ENCODE assay signal across 1 cellular context in the genomic region with DNA sequence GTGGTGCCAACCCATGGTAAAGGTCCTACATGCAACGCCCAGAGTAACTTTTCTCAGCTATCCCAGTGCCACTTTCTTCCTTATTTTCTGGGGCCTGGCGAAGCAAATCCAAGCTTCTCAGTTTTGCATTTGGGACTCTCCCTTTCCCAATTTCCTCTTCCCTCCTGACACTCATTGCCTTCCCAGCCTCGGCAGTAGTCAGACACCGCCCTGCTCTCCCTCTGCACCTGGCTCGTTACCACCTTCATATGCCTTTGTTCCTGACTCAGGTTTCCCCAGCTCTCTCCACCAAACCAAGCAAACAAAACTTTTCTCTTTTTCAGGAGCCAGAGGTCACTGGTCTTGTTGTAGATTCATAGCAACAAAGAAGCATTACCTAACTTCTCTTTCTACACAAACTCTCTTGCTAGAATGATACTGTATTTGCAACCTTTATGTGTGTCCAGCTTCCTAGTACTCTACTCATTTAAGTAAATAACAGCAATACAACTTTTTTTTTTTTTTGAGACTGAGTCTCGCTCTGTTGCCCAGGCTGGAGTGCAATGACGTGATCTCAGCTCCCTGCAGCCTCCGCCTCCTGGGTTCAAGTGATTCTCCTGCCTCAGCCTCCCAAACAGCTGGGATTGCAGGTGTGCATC.
A peak's percentile ranks its signal among the peaks of the same experiment; 100 is the strongest.
TF ChIP-seq lines count a peak whose summit lies in the region.

No MANE protein-coding gene starts in this region.

TF ChIP-seq in HepG2, 621 proteins besides CTCF, POLR2A, EP300 and RAD21 (continued from another document and continues in another):
- TF ChIP-seq ZNF850 (CRISPR knock-in tag; conservative IDR thresholded peaks at IDR 0.05) = no peak
- TF ChIP-seq FOXA3 (CRISPR knock-in tag; IDR thresholded peaks at IDR 0.05) = 0 out of 2 replicates have a peak, but pooled peaks have one; percentile 40
- TF ChIP-seq REPIN1 (CRISPR knock-in tag; IDR thresholded peaks at IDR 0.05; ENCODE audit: borderline replicate concordance, low read depth) = no peak
- no peak for TF ChIP-seq YEATS2 (CRISPR knock-in tag; IDR thresholded peaks at IDR 0.05; ENCODE audit: borderline replicate concordance)
- TF ChIP-seq RCOR2 (CRISPR knock-in tag; IDR thresholded peaks at IDR 0.05) = peak; percentile 54; the same call in 1 of the 2 replicates
- TF ChIP-seq ZNF766 (CRISPR knock-in tag; IDR thresholded peaks at IDR 0.05; ENCODE audit: borderline replicate concordance) = no peak
- TF ChIP-seq SAP130 (CRISPR knock-in tag; IDR thresholded peaks at IDR 0.05; ENCODE audit: low read depth) = peak; percentile 38; the same call in 1 of the 2 replicates
- TF ChIP-seq XBP1 (CRISPR knock-in tag; IDR thresholded peaks at IDR 0.05) = no peak
- TF ChIP-seq CENPT (CRISPR knock-in tag; IDR thresholded peaks at IDR 0.05; ENCODE audit: low read depth) = no peak
- peak; percentile 32; the same call in 1 of the 2 replicates for TF ChIP-seq CREB1 (IDR thresholded peaks at IDR 0.05)
- no peak for TF ChIP-seq CREB1 (CRISPR knock-in tag; IDR thresholded peaks at IDR 0.05)
- peak; percentile 45 for TF ChIP-seq ELF3 (CRISPR knock-in tag; IDR thresholded peaks at IDR 0.05)
- TF ChIP-seq KDM5B (CRISPR knock-in tag; IDR thresholded peaks at IDR 0.05; ENCODE audit: borderline replicate concordance) = no peak
- no peak for TF ChIP-seq ZNF556 (CRISPR knock-in tag; IDR thresholded peaks at IDR 0.05; ENCODE audit: borderline replicate concordance)
- no peak for TF ChIP-seq MLLT10 (CRISPR knock-in tag; IDR thresholded peaks at IDR 0.05)
- TF ChIP-seq CEBPG (CRISPR knock-in tag; IDR thresholded peaks at IDR 0.05) = peak; percentile 40
- TF ChIP-seq, protein P1, sequence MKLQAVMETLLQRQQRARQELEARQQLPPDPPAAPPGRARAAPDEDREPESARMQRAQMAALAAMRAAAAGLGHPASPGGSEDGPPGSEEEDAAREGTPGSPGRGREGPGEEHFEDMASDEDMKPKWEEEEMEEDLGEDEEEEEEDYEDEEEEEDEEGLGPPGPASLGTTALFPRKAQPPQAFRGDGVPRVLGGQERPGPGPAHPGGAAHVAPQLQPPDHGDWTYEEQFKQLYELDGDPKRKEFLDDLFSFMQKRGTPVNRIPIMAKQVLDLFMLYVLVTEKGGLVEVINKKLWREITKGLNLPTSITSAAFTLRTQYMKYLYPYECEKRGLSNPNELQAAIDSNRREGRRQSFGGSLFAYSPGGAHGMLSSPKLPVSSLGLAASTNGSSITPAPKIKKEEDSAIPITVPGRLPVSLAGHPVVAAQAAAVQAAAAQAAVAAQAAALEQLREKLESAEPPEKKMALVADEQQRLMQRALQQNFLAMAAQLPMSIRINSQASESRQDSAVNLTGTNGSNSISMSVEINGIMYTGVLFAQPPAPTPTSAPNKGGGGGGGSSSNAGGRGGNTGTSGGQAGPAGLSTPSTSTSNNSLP (IDR thresholded peaks at IDR 0.05; ENCODE audit: low read depth, low read length) = 0 out of 2 replicates have a peak, but pooled peaks have one; percentile 50
- TF ChIP-seq, protein P2, sequence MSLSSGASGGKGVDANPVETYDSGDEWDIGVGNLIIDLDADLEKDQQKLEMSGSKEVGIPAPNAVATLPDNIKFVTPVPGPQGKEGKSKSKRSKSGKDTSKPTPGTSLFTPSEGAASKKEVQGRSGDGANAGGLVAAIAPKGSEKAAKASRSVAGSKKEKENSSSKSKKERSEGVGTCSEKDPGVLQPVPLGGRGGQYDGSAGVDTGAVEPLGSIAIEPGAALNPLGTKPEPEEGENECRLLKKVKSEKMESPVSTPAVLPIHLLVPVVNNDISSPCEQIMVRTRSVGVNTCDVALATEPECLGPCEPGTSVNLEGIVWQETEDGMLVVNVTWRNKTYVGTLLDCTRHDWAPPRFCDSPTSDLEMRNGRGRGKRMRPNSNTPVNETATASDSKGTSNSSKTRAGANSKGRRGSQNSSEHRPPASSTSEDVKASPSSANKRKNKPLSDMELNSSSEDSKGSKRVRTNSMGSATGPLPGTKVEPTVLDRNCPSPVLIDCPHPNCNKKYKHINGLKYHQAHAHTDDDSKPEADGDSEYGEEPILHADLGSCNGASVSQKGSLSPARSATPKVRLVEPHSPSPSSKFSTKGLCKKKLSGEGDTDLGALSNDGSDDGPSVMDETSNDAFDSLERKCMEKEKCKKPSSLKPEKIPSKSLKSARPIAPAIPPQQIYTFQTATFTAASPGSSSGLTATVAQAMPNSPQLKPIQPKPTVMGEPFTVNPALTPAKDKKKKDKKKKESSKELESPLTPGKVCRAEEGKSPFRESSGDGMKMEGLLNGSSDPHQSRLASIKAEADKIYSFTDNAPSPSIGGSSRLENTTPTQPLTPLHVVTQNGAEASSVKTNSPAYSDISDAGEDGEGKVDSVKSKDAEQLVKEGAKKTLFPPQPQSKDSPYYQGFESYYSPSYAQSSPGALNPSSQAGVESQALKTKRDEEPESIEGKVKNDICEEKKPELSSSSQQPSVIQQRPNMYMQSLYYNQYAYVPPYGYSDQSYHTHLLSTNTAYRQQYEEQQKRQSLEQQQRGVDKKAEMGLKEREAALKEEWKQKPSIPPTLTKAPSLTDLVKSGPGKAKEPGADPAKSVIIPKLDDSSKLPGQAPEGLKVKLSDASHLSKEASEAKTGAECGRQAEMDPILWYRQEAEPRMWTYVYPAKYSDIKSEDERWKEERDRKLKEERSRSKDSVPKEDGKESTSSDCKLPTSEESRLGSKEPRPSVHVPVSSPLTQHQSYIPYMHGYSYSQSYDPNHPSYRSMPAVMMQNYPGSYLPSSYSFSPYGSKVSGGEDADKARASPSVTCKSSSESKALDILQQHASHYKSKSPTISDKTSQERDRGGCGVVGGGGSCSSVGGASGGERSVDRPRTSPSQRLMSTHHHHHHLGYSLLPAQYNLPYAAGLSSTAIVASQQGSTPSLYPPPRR (CRISPR knock-in tag; IDR thresholded peaks at IDR 0.05; ENCODE audit: borderline replicate concordance) = no peak
- peak; percentile 65 for TF ChIP-seq ATF7 (IDR thresholded peaks at IDR 0.05)
- no peak for TF ChIP-seq ATF7 (CRISPR knock-in tag; IDR thresholded peaks at IDR 0.05)
- TF ChIP-seq, protein P3, sequence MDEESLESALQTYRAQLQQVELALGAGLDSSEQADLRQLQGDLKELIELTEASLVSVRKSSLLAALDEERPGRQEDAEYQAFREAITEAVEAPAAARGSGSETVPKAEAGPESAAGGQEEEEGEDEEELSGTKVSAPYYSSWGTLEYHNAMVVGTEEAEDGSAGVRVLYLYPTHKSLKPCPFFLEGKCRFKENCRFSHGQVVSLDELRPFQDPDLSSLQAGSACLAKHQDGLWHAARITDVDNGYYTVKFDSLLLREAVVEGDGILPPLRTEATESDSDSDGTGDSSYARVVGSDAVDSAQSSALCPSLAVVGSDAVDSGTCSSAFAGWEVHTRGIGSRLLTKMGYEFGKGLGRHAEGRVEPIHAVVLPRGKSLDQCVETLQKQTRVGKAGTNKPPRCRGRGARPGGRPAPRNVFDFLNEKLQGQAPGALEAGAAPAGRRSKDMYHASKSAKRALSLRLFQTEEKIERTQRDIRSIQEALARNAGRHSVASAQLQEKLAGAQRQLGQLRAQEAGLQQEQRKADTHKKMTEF (CRISPR knock-in tag; IDR thresholded peaks at IDR 0.05) = peak; percentile 54
- no peak for TF ChIP-seq GATAD2A (CRISPR knock-in tag; IDR thresholded peaks at IDR 0.05)
- TF ChIP-seq, protein P4, sequence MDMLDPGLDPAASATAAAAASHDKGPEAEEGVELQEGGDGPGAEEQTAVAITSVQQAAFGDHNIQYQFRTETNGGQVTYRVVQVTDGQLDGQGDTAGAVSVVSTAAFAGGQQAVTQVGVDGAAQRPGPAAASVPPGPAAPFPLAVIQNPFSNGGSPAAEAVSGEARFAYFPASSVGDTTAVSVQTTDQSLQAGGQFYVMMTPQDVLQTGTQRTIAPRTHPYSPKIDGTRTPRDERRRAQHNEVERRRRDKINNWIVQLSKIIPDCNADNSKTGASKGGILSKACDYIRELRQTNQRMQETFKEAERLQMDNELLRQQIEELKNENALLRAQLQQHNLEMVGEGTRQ (IDR thresholded peaks at IDR 0.05; ENCODE audit: low read depth, low read length) = no peak
- TF ChIP-seq, protein P4 (CRISPR knock-in tag; IDR thresholded peaks at IDR 0.05; ENCODE audit: borderline replicate concordance) = no peak
- TF ChIP-seq, protein P5, sequence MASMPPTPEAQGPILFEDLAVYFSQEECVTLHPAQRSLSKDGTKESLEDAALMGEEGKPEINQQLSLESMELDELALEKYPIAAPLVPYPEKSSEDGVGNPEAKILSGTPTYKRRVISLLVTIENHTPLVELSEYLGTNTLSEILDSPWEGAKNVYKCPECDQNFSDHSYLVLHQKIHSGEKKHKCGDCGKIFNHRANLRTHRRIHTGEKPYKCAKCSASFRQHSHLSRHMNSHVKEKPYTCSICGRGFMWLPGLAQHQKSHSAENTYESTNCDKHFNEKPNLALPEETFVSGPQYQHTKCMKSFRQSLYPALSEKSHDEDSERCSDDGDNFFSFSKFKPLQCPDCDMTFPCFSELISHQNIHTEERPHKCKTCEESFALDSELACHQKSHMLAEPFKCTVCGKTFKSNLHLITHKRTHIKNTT (CRISPR knock-in tag; IDR thresholded peaks at IDR 0.05) = no peak
- 0 out of 2 replicates have a peak, but pooled peaks have one; percentile 26 for TF ChIP-seq ZFP1 (CRISPR knock-in tag; IDR thresholded peaks at IDR 0.05)
- no peak for TF ChIP-seq ZNF549 (CRISPR knock-in tag; IDR thresholded peaks at IDR 0.05)
- no peak for TF ChIP-seq ZNF598 (CRISPR knock-in tag; IDR thresholded peaks at IDR 0.05; ENCODE audit: borderline replicate concordance)
- TF ChIP-seq ZNF790 (CRISPR knock-in tag; IDR thresholded peaks at IDR 0.05; ENCODE audit: borderline replicate concordance) = no peak
- TF ChIP-seq RXRB (CRISPR knock-in tag; IDR thresholded peaks at IDR 0.05; ENCODE audit: borderline replicate concordance) = peak; percentile 54; the same call in 1 of the 2 replicates
- peak; percentile 32; the same call in 1 of the 2 replicates for TF ChIP-seq RARA (CRISPR knock-in tag; IDR thresholded peaks at IDR 0.05)
- TF ChIP-seq, protein P6, sequence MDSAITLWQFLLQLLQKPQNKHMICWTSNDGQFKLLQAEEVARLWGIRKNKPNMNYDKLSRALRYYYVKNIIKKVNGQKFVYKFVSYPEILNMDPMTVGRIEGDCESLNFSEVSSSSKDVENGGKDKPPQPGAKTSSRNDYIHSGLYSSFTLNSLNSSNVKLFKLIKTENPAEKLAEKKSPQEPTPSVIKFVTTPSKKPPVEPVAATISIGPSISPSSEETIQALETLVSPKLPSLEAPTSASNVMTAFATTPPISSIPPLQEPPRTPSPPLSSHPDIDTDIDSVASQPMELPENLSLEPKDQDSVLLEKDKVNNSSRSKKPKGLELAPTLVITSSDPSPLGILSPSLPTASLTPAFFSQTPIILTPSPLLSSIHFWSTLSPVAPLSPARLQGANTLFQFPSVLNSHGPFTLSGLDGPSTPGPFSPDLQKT (CRISPR knock-in tag; IDR thresholded peaks at IDR 0.05; ENCODE audit: borderline replicate concordance) = no peak
- TF ChIP-seq GABPA (IDR thresholded peaks at IDR 0.05; ENCODE audit: low read depth, low read length) = no peak
- TF ChIP-seq GABPA (CRISPR knock-in tag; IDR thresholded peaks at IDR 0.05; ENCODE audit: low read depth) = no peak
- peak; percentile 69 for TF ChIP-seq SOX5 (CRISPR knock-in tag; IDR thresholded peaks at IDR 0.05; ENCODE audit: borderline replicate concordance)
- TF ChIP-seq, protein P7, sequence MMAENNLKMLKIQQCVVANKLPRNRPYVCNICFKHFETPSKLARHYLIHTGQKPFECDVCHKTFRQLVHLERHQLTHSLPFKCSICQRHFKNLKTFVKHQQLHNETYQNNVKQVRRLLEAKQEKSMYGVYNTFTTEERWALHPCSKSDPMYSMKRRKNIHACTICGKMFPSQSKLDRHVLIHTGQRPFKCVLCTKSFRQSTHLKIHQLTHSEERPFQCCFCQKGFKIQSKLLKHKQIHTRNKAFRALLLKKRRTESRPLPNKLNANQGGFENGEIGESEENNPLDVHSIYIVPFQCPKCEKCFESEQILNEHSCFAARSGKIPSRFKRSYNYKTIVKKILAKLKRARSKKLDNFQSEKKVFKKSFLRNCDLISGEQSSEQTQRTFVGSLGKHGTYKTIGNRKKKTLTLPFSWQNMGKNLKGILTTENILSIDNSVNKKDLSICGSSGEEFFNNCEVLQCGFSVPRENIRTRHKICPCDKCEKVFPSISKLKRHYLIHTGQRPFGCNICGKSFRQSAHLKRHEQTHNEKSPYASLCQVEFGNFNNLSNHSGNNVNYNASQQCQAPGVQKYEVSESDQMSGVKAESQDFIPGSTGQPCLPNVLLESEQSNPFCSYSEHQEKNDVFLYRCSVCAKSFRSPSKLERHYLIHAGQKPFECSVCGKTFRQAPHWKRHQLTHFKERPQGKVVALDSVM (CRISPR knock-in tag; IDR thresholded peaks at IDR 0.05) = peak; percentile 87
- 0 out of 2 replicates have a peak, but pooled peaks have one; percentile 22 for TF ChIP-seq ZNF614 (CRISPR knock-in tag; IDR thresholded peaks at IDR 0.05; ENCODE audit: borderline replicate concordance)
- no peak for TF ChIP-seq ZNF431 (CRISPR knock-in tag; IDR thresholded peaks at IDR 0.05; ENCODE audit: borderline replicate concordance, low read depth)
- TF ChIP-seq FOSL1 (CRISPR knock-in tag; IDR thresholded peaks at IDR 0.05; ENCODE audit: borderline replicate concordance) = no peak
- TF ChIP-seq ZNF331 (CRISPR knock-in tag; IDR thresholded peaks at IDR 0.05) = no peak
- peak; percentile 41; the same call in 1 of the 2 replicates for TF ChIP-seq EHMT2 (IDR thresholded peaks at IDR 0.05; ENCODE audit: borderline replicate concordance, low read depth, low read length)
- TF ChIP-seq NR2F1 (CRISPR knock-in tag; IDR thresholded peaks at IDR 0.05) = peak; percentile 38 to 78; a peak in 3 of 4 replicates
- peak; percentile 83 for TF ChIP-seq ZNF121 (CRISPR knock-in tag; IDR thresholded peaks at IDR 0.05)
- TF ChIP-seq ZFP36L2 (CRISPR knock-in tag; IDR thresholded peaks at IDR 0.05) = no peak
- TF ChIP-seq ZNF282 (IDR thresholded peaks at IDR 0.05; ENCODE audit: partially characterized antibody) = no peak
- TF ChIP-seq, protein P8, sequence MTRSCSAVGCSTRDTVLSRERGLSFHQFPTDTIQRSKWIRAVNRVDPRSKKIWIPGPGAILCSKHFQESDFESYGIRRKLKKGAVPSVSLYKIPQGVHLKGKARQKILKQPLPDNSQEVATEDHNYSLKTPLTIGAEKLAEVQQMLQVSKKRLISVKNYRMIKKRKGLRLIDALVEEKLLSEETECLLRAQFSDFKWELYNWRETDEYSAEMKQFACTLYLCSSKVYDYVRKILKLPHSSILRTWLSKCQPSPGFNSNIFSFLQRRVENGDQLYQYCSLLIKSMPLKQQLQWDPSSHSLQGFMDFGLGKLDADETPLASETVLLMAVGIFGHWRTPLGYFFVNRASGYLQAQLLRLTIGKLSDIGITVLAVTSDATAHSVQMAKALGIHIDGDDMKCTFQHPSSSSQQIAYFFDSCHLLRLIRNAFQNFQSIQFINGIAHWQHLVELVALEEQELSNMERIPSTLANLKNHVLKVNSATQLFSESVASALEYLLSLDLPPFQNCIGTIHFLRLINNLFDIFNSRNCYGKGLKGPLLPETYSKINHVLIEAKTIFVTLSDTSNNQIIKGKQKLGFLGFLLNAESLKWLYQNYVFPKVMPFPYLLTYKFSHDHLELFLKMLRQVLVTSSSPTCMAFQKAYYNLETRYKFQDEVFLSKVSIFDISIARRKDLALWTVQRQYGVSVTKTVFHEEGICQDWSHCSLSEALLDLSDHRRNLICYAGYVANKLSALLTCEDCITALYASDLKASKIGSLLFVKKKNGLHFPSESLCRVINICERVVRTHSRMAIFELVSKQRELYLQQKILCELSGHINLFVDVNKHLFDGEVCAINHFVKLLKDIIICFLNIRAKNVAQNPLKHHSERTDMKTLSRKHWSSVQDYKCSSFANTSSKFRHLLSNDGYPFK (CRISPR knock-in tag; IDR thresholded peaks at IDR 0.05; ENCODE audit: borderline replicate concordance) = no peak
